Comparison of ENCODE assay signal across 8 cellular contexts in genomic region chr13:77478645-77478997, GRCh38. TPM values are rescaled to one million over a fixed set of nuclear protein-coding genes. Genes with fewer than 3 reads are reported as not detected.
A peak's percentile ranks its signal among the peaks of the same experiment; 100 is the strongest.
DNase-seq lines count a peak whose midpoint lies in the region; ATAC-seq and TF ChIP-seq lines count a peak whose summit lies in the region.

No MANE protein-coding gene starts in this region.

- no peak overlapping the region for H2BK12ac ChIP-seq in neuronal stem cell (ENCODE audit: low read length)

- peak; percentile 9 for ATAC-seq in GM18511 (IDR thresholded peaks at IDR 0.05; ENCODE audit: unreplicated experiment)
- peak; percentile 12 for ATAC-seq in HG03342 (IDR thresholded peaks at IDR 0.05; ENCODE audit: unreplicated experiment)
- no peak for ATAC-seq in HG02981 (IDR thresholded peaks at IDR 0.05; ENCODE audit: unreplicated experiment)
- ATAC-seq in GM21717 (IDR thresholded peaks at IDR 0.05; ENCODE audit: unreplicated experiment) = no peak

- whole genome bisulfite sequencing in neuronal stem cell (ENCODE audit: extremely low coverage in 2 of 2, insufficient read length in 2 of 2, insufficient replicate concordance in 1 of 2), 2 donors = no CpG with 5 or more reads among the region's 5 CpGs

- no peak for TF ChIP-seq CTCF in GM10266 (IDR thresholded peaks at IDR 0.05; ENCODE audit: control insufficient read depth, insufficient read depth, low read depth, missing control alignments)

- H3K27ac ChIP-seq in caudate nucleus (ENCODE audit: low read depth, low read length) (peak overlapping the region; percentile 81), neuronal stem cell (replicated peaks; ENCODE audit: low read length) (no peak overlapping the region)

- H4K91ac ChIP-seq in neuronal stem cell (ENCODE audit: low read depth, low read length, poor library complexity) = no peak overlapping the region

- no peak overlapping the region for H4K8ac ChIP-seq in neuronal stem cell (ENCODE audit: low read depth, low read length)

- no peak overlapping the region for H3K18ac ChIP-seq in neuronal stem cell (ENCODE audit: low read length)

- no peak overlapping the region for H3K9ac ChIP-seq in neuronal stem cell (ENCODE audit: low read depth, low read length, poor library complexity)

- peaks cover 0 to 3% of the 10 kb centered on the region in 2 donors for H3K4me1 ChIP-seq in neuronal stem cell (ENCODE audit: control insufficient read depth in 2 of 2, insufficient read depth in 1 of 2, low read depth in 1 of 2, low read length in 2 of 2)

- no peaks in the 10 kb centered on the region for H3K36me3 ChIP-seq in neuronal stem cell (replicated peaks in 1 of 2; ENCODE audit: control insufficient read depth in 2 of 2, insufficient read depth in 2 of 2, low read length in 2 of 2)

- H3K79me1 ChIP-seq in neuronal stem cell (ENCODE audit: low read depth, low read length) = no peaks in the 10 kb centered on the region

- H2BK15ac ChIP-seq in neuronal stem cell (ENCODE audit: low read length) = no peak overlapping the region

- H3K4ac ChIP-seq in neuronal stem cell (ENCODE audit: low read length) = no peak overlapping the region

- H2AK5ac ChIP-seq in neuronal stem cell (ENCODE audit: low read depth, low read length) = no peak overlapping the region

- no peak overlapping the region for H3K23ac ChIP-seq in neuronal stem cell (ENCODE audit: low read depth, low read length, poor library complexity)

- H3K14ac ChIP-seq in neuronal stem cell (ENCODE audit: low read length) = no peak overlapping the region

- no peak overlapping the region for H2BK120ac ChIP-seq in neuronal stem cell (ENCODE audit: low read depth, low read length)

- no peaks in the 10 kb centered on the region for H3K9me3 ChIP-seq in neuronal stem cell (replicated peaks in 1 of 2; ENCODE audit: control insufficient read depth in 2 of 2, insufficient read depth in 1 of 2, low read depth in 1 of 2, low read length in 2 of 2)

- H3K4me3 ChIP-seq in neuronal stem cell (ENCODE audit: low read length in 2 of 2) = peak overlapping the region in 1 of 2 donors; percentile 43

- no peaks in the 10 kb centered on the region for H3K27me3 ChIP-seq in neuronal stem cell (ENCODE audit: control insufficient read depth in 3 of 3, insufficient read depth in 3 of 3, low read depth in 1 of 3, low read length in 3 of 3)

- H2BK5ac ChIP-seq in neuronal stem cell (ENCODE audit: low read length) = no peak overlapping the region

- H3K4me2 ChIP-seq in neuronal stem cell (ENCODE audit: insufficient read depth, low read length, poor library complexity, severe bottlenecking) = no peak overlapping the region

- DNase-seq in caudate nucleus (lab: John Stamatoyannopoulos, UW) (no peak), neuronal stem cell (ENCODE audit: low spot score) (no peak), LoVo (ENCODE audit: low spot score) (no peak), GM10266 (ENCODE audit: extremely low spot score) (no peak)

- peak overlapping the region; percentile 81 for H2AFZ ChIP-seq in neuronal stem cell (ENCODE audit: low read length)

RNA-seq across cellular contexts. Expression of gene SCEL, which starts 56.9 kb away (rescaled TPM):
- polyA plus RNA-seq in neuronal stem cell (2013, experiment 1 of 2) = not detected
- not detected for polyA plus RNA-seq in neuronal stem cell (2013, experiment 2 of 2)

Comparison
In these comparisons a context has a peak if more than half of its experiments do, and no peak if none do; other contexts are left out.
1. ATAC-seq: peak in GM18511 (single experiment) and HG03342 (single experiment); none in HG02981 (single experiment) and GM21717 (single experiment).